ENCODE assay signal across 8 cellular contexts in the genomic region with DNA sequence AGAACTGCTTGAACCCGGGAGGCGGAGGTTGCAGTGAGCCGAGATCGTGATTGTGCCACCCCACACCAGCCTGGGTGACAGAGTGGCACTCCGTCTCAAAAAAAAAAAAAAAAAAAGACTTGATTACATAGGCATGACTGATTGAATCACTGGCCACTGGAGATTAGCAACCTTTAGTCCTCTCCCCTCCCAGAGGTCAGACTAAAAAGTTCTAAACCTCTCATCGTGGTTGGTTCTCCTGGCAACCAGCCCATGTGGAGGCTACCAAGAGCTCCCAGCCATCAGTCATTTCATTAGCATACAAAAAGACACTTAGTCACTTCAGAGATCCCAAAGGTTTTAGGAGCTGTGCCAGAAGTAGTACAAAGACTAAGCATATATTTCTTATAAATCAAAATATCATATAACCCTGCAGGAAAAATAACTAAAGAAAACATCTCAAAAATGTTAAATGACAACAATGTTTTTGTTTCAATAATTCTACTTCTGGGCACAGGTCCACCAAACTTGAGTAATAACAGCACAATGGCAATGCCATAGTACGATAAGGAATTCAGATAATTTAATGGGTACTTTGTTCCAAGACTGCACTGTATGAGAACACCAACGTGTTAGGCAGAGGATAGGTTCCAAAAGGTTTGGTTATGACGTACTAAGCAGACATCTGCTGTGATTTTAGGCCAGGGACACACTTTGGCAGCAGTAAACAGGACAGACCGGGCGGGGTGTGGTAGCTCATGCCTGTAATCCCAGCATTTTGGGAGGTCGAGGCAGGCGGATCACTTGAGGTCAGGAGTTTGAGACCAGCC. TPM values are rescaled to one million over a fixed set of nuclear protein-coding genes. Genes with fewer than 3 reads are reported as not detected.
DNase-seq lines count a peak whose midpoint lies in the region; ATAC-seq, FAIRE-seq and TF ChIP-seq lines count a peak whose summit lies in the region.

No MANE protein-coding gene starts in this region.

- intact Hi-C loops in esophagus squamous epithelium (cut with DNase I) (no loop called here), sigmoid colon (cut with DNase I) (no loop called here)

- H3K4me1 ChIP-seq in esophagus squamous epithelium (peaks cover 15 to 76% (median 39%) of the 10 kb centered on the region in 3 donors), sigmoid colon (peaks cover 0 to 54% (median 36%) of the 10 kb centered on the region in 4 donors)

- H3K27ac ChIP-seq in esophagus squamous epithelium (peak overlapping the region; percentile 66 to 79 (median 72)), sigmoid colon (peak overlapping the region; percentile 24 to 64 (median 62))

- H3K4me3 ChIP-seq in esophagus squamous epithelium, result no peak overlapping the region
- H3K4me3 ChIP-seq in sigmoid colon, result no peak overlapping the region

- TF ChIP-seq CTCF in esophagus squamous epithelium (IDR thresholded peaks at IDR 0.05) (no peak), sigmoid colon (IDR thresholded peaks at IDR 0.05) (no peak)

- H3K27me3 ChIP-seq in esophagus squamous epithelium, result no peaks in the 10 kb centered on the region
- no peaks in the 10 kb centered on the region for H3K27me3 ChIP-seq in sigmoid colon

- TF ChIP-seq POLR2A in esophagus squamous epithelium (IDR thresholded peaks at IDR 0.05) (no peak), sigmoid colon (IDR thresholded peaks at IDR 0.05) (no peak)

- H3K9me3 ChIP-seq in esophagus squamous epithelium (no peaks in the 10 kb centered on the region), sigmoid colon (no peaks in the 10 kb centered on the region)

- DNase-seq in activated T-cell treated with anti-CD3 and anti-CD28 coated beads for 48 hours (ENCODE audit: low read depth) (peak; percentile 17), activated T-cell treated with anti-CD3 and anti-CD28 coated beads for 4 hours (no peak), RCC 7860 (ENCODE audit: low spot score) (peak; percentile 92), esophagus squamous epithelium (lab: John Stamatoyannopoulos, UW) (no peak), sigmoid colon (no peak), DMS153 (lab: John Stamatoyannopoulos, UW) (no peak), NCI-H2081 treated with DMSO at 0.1 percent for 48 hours (lab: John Stamatoyannopoulos, UW) (no peak)

- TF ChIP-seq EP300 in sigmoid colon (IDR thresholded peaks at IDR 0.05), result peak in 2 of 4 donors; percentile 20 to 23

- no peak for ATAC-seq in GM21825 (IDR thresholded peaks at IDR 0.05; ENCODE audit: unreplicated experiment)

- WGBS in esophagus squamous epithelium, 2 donors, result 26 to 46% methylated on average over 13 of the region's 13 CpGs
- WGBS in sigmoid colon, 2 donors, result 64 to 75% methylated on average over 13 of the region's 13 CpGs

- no peaks in the 10 kb centered on the region for H3K36me3 ChIP-seq in esophagus squamous epithelium
- no peaks in the 10 kb centered on the region for H3K36me3 ChIP-seq in sigmoid colon

- FAIRE-seq in RCC 7860 (lab: Jason Lieb, UNC), result peak; percentile 91

RNA-seq across cellular contexts. Expression of gene USP48, which starts 18.1 kb away (rescaled TPM):
- 10 to 100 TPM; 23.5 to 51.9 (median 39.7) TPM for total RNA-seq in esophagus squamous epithelium
- total RNA-seq in sigmoid colon, result 10 to 100 TPM; 47.1 to 77.0 (median 50.5) TPM
- 10 to 100 TPM; 12.6 to 22.2 (median 16.0) TPM for polyA plus RNA-seq in sigmoid colon

RNA-seq across cellular contexts. Expression of gene LDLRAD2, which starts 47.2 kb away (rescaled TPM):
- total RNA-seq in esophagus squamous epithelium, result not detected
- 1 to 10 TPM in 1 of 4 donors, under 1 TPM in 1, not detected in 2; under 0.01 to 1.4 TPM for total RNA-seq in sigmoid colon
- 1 to 10 TPM in 1 of 3 donors, under 1 TPM in 2; under 0.01 to 1.1 (median 0.23) TPM for polyA plus RNA-seq in sigmoid colon

Comparison
In these comparisons a context has a peak if more than half of its experiments do, and no peak if none do; other contexts are left out.
1. DNase-seq: peak in activated T-cell treated with anti-CD3 and anti-CD28 coated beads for 48 hours (single experiment) and RCC 7860 (single experiment); none in activated T-cell treated with anti-CD3 and anti-CD28 coated beads for 4 hours (single experiment), esophagus squamous epithelium (single experiment), sigmoid colon (single experiment), DMS153 (single experiment) and NCI-H2081 treated with DMSO at 0.1 percent for 48 hours (single experiment).